In genomic region chr11:27391336-27392015, GRCh38 we compare ENCODE assay signal across 1 cellular context.
TF ChIP-seq lines count a peak whose summit lies in the region.

No MANE protein-coding gene starts in this region.

TF ChIP-seq in H1, 55 proteins besides CTCF, POLR2A, EP300 and RAD21:
- TF ChIP-seq TEAD4 (IDR thresholded peaks at IDR 0.05; ENCODE audit: low read depth, low read length) = no peak
- no peak for TF ChIP-seq SP1 (IDR thresholded peaks at IDR 0.05; ENCODE audit: low read depth, low read length)
- no peak for TF ChIP-seq CHD2 (IDR thresholded peaks at IDR 0.05; ENCODE audit: low read length)
- no peak for TF ChIP-seq NRF1 (IDR thresholded peaks at IDR 0.05; ENCODE audit: low read depth, low read length)
- no peak for TF ChIP-seq PHF8 (conservative IDR thresholded peaks at IDR 0.05; ENCODE audit: low read depth, low read length)
TF ChIP-seq in H1: peak in this region for 0.
